In the genomic region with DNA sequence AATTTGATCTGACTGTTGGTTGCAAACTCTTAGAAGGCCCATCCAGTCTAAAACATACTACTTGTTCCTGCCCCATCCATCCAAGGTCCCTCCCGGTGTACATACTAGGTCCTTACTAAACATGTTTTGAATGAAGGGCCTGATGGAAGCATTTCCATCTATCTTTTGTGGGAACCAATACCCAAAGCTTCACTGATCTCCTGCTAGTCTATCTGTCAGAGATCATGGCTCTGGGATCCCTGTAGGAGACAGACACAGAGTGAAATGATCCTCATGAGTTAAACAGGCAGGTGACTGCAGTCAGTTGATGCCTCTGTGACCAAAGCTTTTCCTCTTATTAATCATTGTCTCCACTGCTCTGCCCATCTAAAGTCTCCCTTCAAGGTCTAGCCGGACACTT, we compare ENCODE assay signal across 9 cellular contexts.
"Had no signal": no experiment of that assay in that cellular context is flagged by ENCODE, and none has a peak within 500 bp of the region (broad histone marks: within the 10 kb centered on the region; RNA-seq: fewer than 3 reads in every experiment).

No MANE protein-coding gene starts in this region.

- H3K27ac ChIP-seq: GM23248 had no signal

- ATAC-seq: GM23338, HCT116 had no signal

- H3K9me3 ChIP-seq: HAP-1 had no signal

- DNase-seq: GM23248, GOT3, H7, H9, HCEC 1CT, HFFc6 had no signal

- H3K4me1 ChIP-seq: HAP-1 had no signal

- H3K4me3 ChIP-seq: GM23248, GM23338, HAP-1 had no signal

- H3K36me3 ChIP-seq: HAP-1 had no signal
